Comparison of ENCODE assay signal across 13 cellular contexts in genomic region chr1:47701283-47701682, GRCh38.
DNase-seq lines count a peak whose midpoint lies in the region; ATAC-seq and TF ChIP-seq lines count a peak whose summit lies in the region.
"Had no signal": no experiment of that assay in that cellular context is flagged by ENCODE, and none has a peak within 500 bp of the region (broad histone marks: within the 10 kb centered on the region; RNA-seq: fewer than 3 reads in every experiment).

No MANE protein-coding gene starts in this region.

- H3K27me3 ChIP-seq in colonic mucosa (no peaks in the 10 kb centered on the region), mucosa of rectum (ENCODE audit: control insufficient read depth in 2 of 2, insufficient read depth in 2 of 2, low read length in 2 of 2) (no peaks in the 10 kb centered on the region)

- no peak for ATAC-seq in HG03342 (IDR thresholded peaks at IDR 0.05; ENCODE audit: unreplicated experiment)

- H3K4me3 ChIP-seq in colonic mucosa, result no peak overlapping the region
- peak overlapping the region in 1 of 2 donors; percentile 26 for H3K4me3 ChIP-seq in mucosa of rectum (ENCODE audit: low read length in 2 of 2)
- H3K4me3 ChIP-seq: HAP-1 had no signal

- H3K36me3 ChIP-seq in colonic mucosa, result no peaks in the 10 kb centered on the region
- no peaks in the 10 kb centered on the region for H3K36me3 ChIP-seq in mucosa of rectum (ENCODE audit: control insufficient read depth in 2 of 2, insufficient read depth in 2 of 2, low read length in 2 of 2)
- H3K36me3 ChIP-seq: HAP-1 had no signal

- no peak for TF ChIP-seq CTCF in colonic mucosa (IDR thresholded peaks at IDR 0.05)

- intact Hi-C loops in colonic mucosa (cut with DNase I), result no loop called here
- intact Hi-C loops in posterior vena cava (cut with DNase I), result loop anchor here in 1 of 2 donors (5.0 kb wide), 1 partner anchor 114 kb away; no protein-coding TSS in a partner anchor

- H3K27ac ChIP-seq in colonic mucosa (peak overlapping the region; percentile 11), mucosa of rectum (ENCODE audit: low read depth in 2 of 2, low read length in 2 of 2) (peak overlapping the region; percentile 61 to 68)

- DNase-seq in colonic mucosa (peak; percentile 19), posterior vena cava (ENCODE audit: low spot score) (peak; percentile 47), COR-L47 (lab: John Stamatoyannopoulos, UW) (no peak)
- DNase-seq in stimulated activated CD4-positive, alpha-beta T cell treated with anti-CD3 and anti-CD28 coated beads, Interleukin-15, amount 100 ng/mL, for 24 hours, result no peak
- DNase-seq: C1 segment of cervical spinal cord; Caco-2; CD4-positive, alpha-beta memory T cell; DMS153; DND-41; GOT3 had no signal

- H3K4me1 ChIP-seq in colonic mucosa (peaks cover 22% of the 10 kb centered on the region), mucosa of rectum (ENCODE audit: control insufficient read depth in 2 of 2, insufficient read depth in 2 of 2, low read length in 2 of 2) (peaks cover 44 to 52% of the 10 kb centered on the region in 2 donors)
- H3K4me1 ChIP-seq: HAP-1 had no signal

- H3K9me3 ChIP-seq in colonic mucosa (no peaks in the 10 kb centered on the region), mucosa of rectum (ENCODE audit: control insufficient read depth in 2 of 2, low read length in 2 of 2) (no peaks in the 10 kb centered on the region)
- H3K9me3 ChIP-seq: Caco-2, HAP-1 had no signal

- peak overlapping the region in 1 of 2 donors; percentile 62 for H3K9ac ChIP-seq in colonic mucosa (ENCODE audit: low read depth in 2 of 2, low read length in 2 of 2)
- peak overlapping the region in 1 of 2 donors; percentile 28 for H3K9ac ChIP-seq in mucosa of rectum (ENCODE audit: low read depth in 1 of 2, low read length in 2 of 2)

Comparison
In these comparisons a context has a peak if more than half of its experiments do, and no peak if none do; other contexts are left out.
1. DNase-seq: peak in colonic mucosa (single experiment) and posterior vena cava (single experiment); none in COR-L47 (single experiment) and stimulated activated CD4-positive, alpha-beta T cell treated with anti-CD3 and anti-CD28 coated beads, Interleukin-15, amount 100 ng/mL, for 24 hours (single experiment).